Comparison of ENCODE assay signal across 1 cellular context in genomic region chr5:55226027-55226933, GRCh38.
TF ChIP-seq lines count a peak whose summit lies in the region.

No MANE protein-coding gene starts in this region.

TF ChIP-seq in K562, 482 proteins besides CTCF, POLR2A, EP300 and RAD21 (continued from another document and continues in another):
- TF ChIP-seq MGA (IDR thresholded peaks at IDR 0.05) = no peak; the same call in 1 of the 2 replicates
- TF ChIP-seq MCM7 (IDR thresholded peaks at IDR 0.05) = no peak
- no peak for TF ChIP-seq FOXM1 (IDR thresholded peaks at IDR 0.05; ENCODE audit: low read depth)
- TF ChIP-seq FOXM1 (CRISPR knock-in tag; IDR thresholded peaks at IDR 0.05; ENCODE audit: low read depth) = no peak
- TF ChIP-seq OTX1 (CRISPR knock-in tag; IDR thresholded peaks at IDR 0.05) = no peak
- no peak for TF ChIP-seq XRCC3 (IDR thresholded peaks at IDR 0.05)
- no peak for TF ChIP-seq ZNF766 (CRISPR knock-in tag; conservative IDR thresholded peaks at IDR 0.05)
- no peak for TF ChIP-seq PREB (CRISPR knock-in tag; IDR thresholded peaks at IDR 0.05)
- no peak for TF ChIP-seq CBFA2T3 (IDR thresholded peaks at IDR 0.05)
- no peak for TF ChIP-seq SIN3A (IDR thresholded peaks at IDR 0.05; ENCODE audit: borderline replicate concordance in 2 of 2, control insufficient read depth in 1 of 2, low read depth in 2 of 2, low read length in 2 of 2)
- no peak for TF ChIP-seq ZNF146 (CRISPR knock-in tag; IDR thresholded peaks at IDR 0.05; ENCODE audit: unreplicated experiment)
- TF ChIP-seq STAG1 (CRISPR knock-in tag; IDR thresholded peaks at IDR 0.05; ENCODE audit: borderline replicate concordance) = peak; percentile 72; the same call in 1 of the 2 replicates
- no peak for TF ChIP-seq MAFF (IDR thresholded peaks at IDR 0.05; ENCODE audit: low read length)
- no peak for TF ChIP-seq TSHZ1 (CRISPR knock-in tag; IDR thresholded peaks at IDR 0.05)
- no peak for TF ChIP-seq DDX20 (tag; IDR thresholded peaks at IDR 0.05; ENCODE audit: low read depth)
- TF ChIP-seq TCF7 (IDR thresholded peaks at IDR 0.05; ENCODE audit: borderline replicate concordance) = no peak
- TF ChIP-seq RNF2 (IDR thresholded peaks at IDR 0.05) = 0 out of 2 replicates have a peak, but pooled peaks have one; percentile 21
- no peak for TF ChIP-seq ZNF551 (CRISPR knock-in tag; IDR thresholded peaks at IDR 0.05)
- TF ChIP-seq KDM1A (IDR thresholded peaks at IDR 0.05) = no peak
- 0 out of 2 replicates have a peak, but pooled peaks have one; percentile 20 for TF ChIP-seq JUND (IDR thresholded peaks at IDR 0.05; ENCODE audit: borderline replicate concordance, low read depth, low read length)
- TF ChIP-seq JUND (tag; IDR thresholded peaks at IDR 0.05; ENCODE audit: borderline replicate concordance, low read depth, low read length) = no peak
- peak; percentile 43; the same call in 1 of the 2 replicates for TF ChIP-seq CHD2 (IDR thresholded peaks at IDR 0.05; ENCODE audit: low read depth, low read length)
- no peak for TF ChIP-seq ZNF740 (CRISPR knock-in tag; IDR thresholded peaks at IDR 0.05)
- no peak for TF ChIP-seq ZNF740 (tag; IDR thresholded peaks at IDR 0.05)
- 0 out of 2 replicates have a peak, but pooled peaks have one; percentile 31 for TF ChIP-seq SUPT5H (IDR thresholded peaks at IDR 0.05)
- TF ChIP-seq, protein P1, sequence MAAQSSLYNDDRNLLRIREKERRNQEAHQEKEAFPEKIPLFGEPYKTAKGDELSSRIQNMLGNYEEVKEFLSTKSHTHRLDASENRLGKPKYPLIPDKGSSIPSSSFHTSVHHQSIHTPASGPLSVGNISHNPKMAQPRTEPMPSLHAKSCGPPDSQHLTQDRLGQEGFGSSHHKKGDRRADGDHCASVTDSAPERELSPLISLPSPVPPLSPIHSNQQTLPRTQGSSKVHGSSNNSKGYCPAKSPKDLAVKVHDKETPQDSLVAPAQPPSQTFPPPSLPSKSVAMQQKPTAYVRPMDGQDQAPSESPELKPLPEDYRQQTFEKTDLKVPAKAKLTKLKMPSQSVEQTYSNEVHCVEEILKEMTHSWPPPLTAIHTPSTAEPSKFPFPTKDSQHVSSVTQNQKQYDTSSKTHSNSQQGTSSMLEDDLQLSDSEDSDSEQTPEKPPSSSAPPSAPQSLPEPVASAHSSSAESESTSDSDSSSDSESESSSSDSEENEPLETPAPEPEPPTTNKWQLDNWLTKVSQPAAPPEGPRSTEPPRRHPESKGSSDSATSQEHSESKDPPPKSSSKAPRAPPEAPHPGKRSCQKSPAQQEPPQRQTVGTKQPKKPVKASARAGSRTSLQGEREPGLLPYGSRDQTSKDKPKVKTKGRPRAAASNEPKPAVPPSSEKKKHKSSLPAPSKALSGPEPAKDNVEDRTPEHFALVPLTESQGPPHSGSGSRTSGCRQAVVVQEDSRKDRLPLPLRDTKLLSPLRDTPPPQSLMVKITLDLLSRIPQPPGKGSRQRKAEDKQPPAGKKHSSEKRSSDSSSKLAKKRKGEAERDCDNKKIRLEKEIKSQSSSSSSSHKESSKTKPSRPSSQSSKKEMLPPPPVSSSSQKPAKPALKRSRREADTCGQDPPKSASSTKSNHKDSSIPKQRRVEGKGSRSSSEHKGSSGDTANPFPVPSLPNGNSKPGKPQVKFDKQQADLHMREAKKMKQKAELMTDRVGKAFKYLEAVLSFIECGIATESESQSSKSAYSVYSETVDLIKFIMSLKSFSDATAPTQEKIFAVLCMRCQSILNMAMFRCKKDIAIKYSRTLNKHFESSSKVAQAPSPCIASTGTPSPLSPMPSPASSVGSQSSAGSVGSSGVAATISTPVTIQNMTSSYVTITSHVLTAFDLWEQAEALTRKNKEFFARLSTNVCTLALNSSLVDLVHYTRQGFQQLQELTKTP (IDR thresholded peaks at IDR 0.05; ENCODE audit: low read depth in 1 of 2, partially characterized antibody in 2 of 2) = no peak
- no peak for TF ChIP-seq PCBP1 (IDR thresholded peaks at IDR 0.05; ENCODE audit: low read depth, low read length, poor library complexity, severe bottlenecking)
- no peak for TF ChIP-seq ZNF41 (CRISPR knock-in tag; conservative IDR thresholded peaks at IDR 0.05)
- no peak for TF ChIP-seq POLR3A (IDR thresholded peaks at IDR 0.05; ENCODE audit: borderline replicate concordance, extremely low read depth, insufficient read depth, insufficient read length)
- TF ChIP-seq SNIP1 (IDR thresholded peaks at IDR 0.05; ENCODE audit: low read depth) = no peak; the same call in 1 of the 2 replicates
- TF ChIP-seq BRF2 (IDR thresholded peaks at IDR 0.05; ENCODE audit: borderline replicate concordance, insufficient read depth, insufficient read length) = no peak
- TF ChIP-seq ZNF444 (CRISPR knock-in tag; IDR thresholded peaks at IDR 0.05) = no peak
- peak; percentile 24; the same call in 1 of the 2 replicates for TF ChIP-seq ESRRA (IDR thresholded peaks at IDR 0.05; ENCODE audit: borderline replicate concordance, low read depth)
- TF ChIP-seq RBBP5 (IDR thresholded peaks at IDR 0.05; ENCODE audit: borderline replicate concordance, insufficient read depth, low read length, poor library complexity, severe bottlenecking) = no peak
- no peak for TF ChIP-seq ZNF398 (CRISPR knock-in tag; IDR thresholded peaks at IDR 0.05)
